ENCODE assay signal across 31 cellular contexts in genomic region chr3:101144080-101144479, GRCh38.
DNase-seq lines count a peak whose midpoint lies in the region; ATAC-seq, FAIRE-seq and TF ChIP-seq lines count a peak whose summit lies in the region.
"Had no signal": no experiment of that assay in that cellular context is flagged by ENCODE, and none has a peak within 500 bp of the region (broad histone marks: within the 10 kb centered on the region; RNA-seq: fewer than 3 reads in every experiment).

No MANE protein-coding gene starts in this region.

- H3K9ac ChIP-seq in H1 (replicated peaks in 1 of 4; ENCODE audit: extremely low read depth in 1 of 4, low read depth in 3 of 4, low read length in 3 of 4) (no peak overlapping the region), trophoblast cell (ENCODE audit: low read length) (no peak overlapping the region)
- H3K9ac ChIP-seq: BLaER1 treated with 17β-estradiol and CSF1 and Interleukin-3, amounts not matched to agents 10 nM and 100 nM had no signal

- peaks cover 1% of the 10 kb centered on the region; the same call in 1 of the 2 replicates for H3K23me2 ChIP-seq in H1 (ENCODE audit: low read depth, low read length)

- H3K9me3 Mint-ChIP-seq in GM23338: no peaks in the 10 kb centered on the region
- H3K9me3 Mint-ChIP-seq in effector memory CD8-positive, alpha-beta T cell: no peaks in the 10 kb centered on the region
- H3K9me3 Mint-ChIP-seq: CD4-positive, alpha-beta T cell had no signal

- H3K9me3 ChIP-seq in H1 (ENCODE audit: insufficient read depth in 2 of 2, low read depth in 1 of 2, low read length in 1 of 2) (no peaks in the 10 kb centered on the region), iPS DF 6.9 (ENCODE audit: control insufficient read depth, insufficient read depth, low read length) (no peaks in the 10 kb centered on the region), trophoblast cell (ENCODE audit: insufficient read depth, low read depth, low read length) (no peaks in the 10 kb centered on the region), osteoblast (ENCODE audit: low read depth, low read length) (no peaks in the 10 kb centered on the region)
- H3K9me3 ChIP-seq: BLaER1 treated with 17β-estradiol and CSF1 and Interleukin-3, amounts not matched to agents 10 nM and 100 nM; SJSA1 had no signal

- H3K36me3 ChIP-seq in GM23338 (ENCODE audit: insufficient read depth): no peaks in the 10 kb centered on the region
- H3K36me3 ChIP-seq in H1 (ENCODE audit: control insufficient read depth in 2 of 4, insufficient read depth in 4 of 4, low read length in 3 of 4): no peaks in the 10 kb centered on the region
- H3K36me3 ChIP-seq in iPS DF 6.9 (ENCODE audit: control insufficient read depth, insufficient read depth, low read length): no peaks in the 10 kb centered on the region
- no peaks in the 10 kb centered on the region for H3K36me3 ChIP-seq in trophoblast cell (ENCODE audit: control insufficient read depth in 1 of 2, insufficient read depth in 2 of 2, low read length in 2 of 2)
- no peaks in the 10 kb centered on the region for H3K36me3 ChIP-seq in osteoblast (ENCODE audit: insufficient read depth, low read length)
- H3K36me3 ChIP-seq: BLaER1 treated with 17β-estradiol and CSF1 and Interleukin-3, amounts not matched to agents 10 nM and 100 nM; SJSA1 had no signal

- POLR2A ChIA-PET in H1 (lab: Charles Lee; ENCODE audit: partially characterized antibody): no interaction called here

- no peak overlapping the region for H2BK12ac ChIP-seq in H1 (ENCODE audit: low read depth, low read length)
- no peak overlapping the region for H2BK12ac ChIP-seq in trophoblast cell (ENCODE audit: low read length)

- H2AK5ac ChIP-seq in H1 (ENCODE audit: low read depth, low read length) (no peak overlapping the region), trophoblast cell (ENCODE audit: low read length) (no peak overlapping the region)

- H3K27me3 ChIP-seq in GM23338 (ENCODE audit: insufficient read depth) (no peaks in the 10 kb centered on the region), H1 (replicated peaks in 1 of 4; ENCODE audit: control insufficient read depth in 3 of 4, extremely low read depth in 1 of 4, insufficient read depth in 3 of 4, low read length in 3 of 4) (no peaks in the 10 kb centered on the region), iPS DF 6.9 (ENCODE audit: control insufficient read depth, insufficient read depth, low read length) (no peaks in the 10 kb centered on the region), trophoblast cell (ENCODE audit: insufficient read depth, low read length) (no peaks in the 10 kb centered on the region), osteoblast (ENCODE audit: insufficient read depth, low read length) (no peaks in the 10 kb centered on the region)
- H3K27me3 ChIP-seq: BLaER1 treated with 17β-estradiol and CSF1 and Interleukin-3, amounts not matched to agents 10 nM and 100 nM; SJSA1 had no signal

- TF ChIP-seq POLR2A in H1 (IDR thresholded peaks at IDR 0.05; ENCODE audit: control extremely low read depth in 1 of 2, low read depth in 2 of 2, low read length in 2 of 2): no peak

- no peak overlapping the region for H3K56ac ChIP-seq in H1 (replicated peaks; ENCODE audit: insufficient read length, low read depth, low read length)

- no peak overlapping the region for H2BK20ac ChIP-seq in H1 (ENCODE audit: low read length)

- H3K23ac ChIP-seq in H1 (ENCODE audit: insufficient read length): no peak overlapping the region
- H3K23ac ChIP-seq in trophoblast cell (ENCODE audit: low read length): no peak overlapping the region

- H3K4me3 Mint-ChIP-seq in GM23338: no peak overlapping the region
- no peak overlapping the region for H3K4me3 Mint-ChIP-seq in effector memory CD8-positive, alpha-beta T cell
- H3K4me3 Mint-ChIP-seq: CD4-positive, alpha-beta T cell had no signal

- H3K79me1 ChIP-seq in H1 (ENCODE audit: low read depth, low read length) (no peaks in the 10 kb centered on the region), trophoblast cell (ENCODE audit: low read length) (no peaks in the 10 kb centered on the region)

- TF ChIP-seq CTCF in GM23338 (conservative IDR thresholded peaks at IDR 0.05; ENCODE audit: low read depth in 2 of 2) (no peak), H1 (IDR thresholded peaks at IDR 0.05; ENCODE audit: control extremely low read depth in 1 of 3, insufficient read depth in 1 of 3, low read depth in 1 of 3, low read length in 3 of 3) (no peak), osteoblast (IDR thresholded peaks at IDR 0.05; ENCODE audit: extremely low read depth, low read depth, low read length) (no peak)

- H4K8ac ChIP-seq in H1 (ENCODE audit: extremely low read depth, insufficient read depth, low read length): no peak overlapping the region
- H4K8ac ChIP-seq in trophoblast cell (ENCODE audit: low read depth, low read length): no peak overlapping the region

- peaks cover 11% of the 10 kb centered on the region; the same call in 1 of the 2 replicates for H3K9me2 ChIP-seq in GM23338 (ENCODE audit: insufficient read depth)

- H3K27ac Mint-ChIP-seq in GM23338: 0 out of 2 replicates have a peak overlapping the region, but pooled peaks have one; percentile 23
- H3K27ac Mint-ChIP-seq in effector memory CD8-positive, alpha-beta T cell: no peak overlapping the region
- H3K27ac Mint-ChIP-seq: CD4-positive, alpha-beta T cell had no signal

- no peak overlapping the region for H2BK15ac ChIP-seq in H1 (ENCODE audit: low read length)

- H3K79me2 ChIP-seq in GM23338 (replicated peaks; ENCODE audit: insufficient read depth) (no peaks in the 10 kb centered on the region), H1 (ENCODE audit: control insufficient read depth in 1 of 2, insufficient read depth in 2 of 2, low read length in 2 of 2) (no peaks in the 10 kb centered on the region), trophoblast cell (ENCODE audit: control insufficient read depth, insufficient read depth, low read length, poor library complexity) (no peaks in the 10 kb centered on the region), osteoblast (ENCODE audit: insufficient read depth, low read length) (no peaks in the 10 kb centered on the region)

- no peaks in the 10 kb centered on the region for H3K36me3 Mint-ChIP-seq in GM23338 (ENCODE audit: low read depth)
- no peaks in the 10 kb centered on the region for H3K36me3 Mint-ChIP-seq in effector memory CD8-positive, alpha-beta T cell (ENCODE audit: insufficient read depth)

- H3K27me3 Mint-ChIP-seq in GM23338 (ENCODE audit: insufficient read depth, low read depth, poor library complexity): peaks cover 2% of the 10 kb centered on the region
- peaks cover 3 to 11% of the 10 kb centered on the region in 2 donors for H3K27me3 Mint-ChIP-seq in effector memory CD8-positive, alpha-beta T cell

- H3K4ac ChIP-seq in H1 (replicated peaks; ENCODE audit: insufficient read length, low read depth, low read length): no peak overlapping the region
- H3K4ac ChIP-seq in trophoblast cell (ENCODE audit: low read depth, low read length): no peak overlapping the region

- no peak overlapping the region for H4K5ac ChIP-seq in H1 (ENCODE audit: insufficient read length, low read depth, low read length)

- peaks cover 8% of the 10 kb centered on the region for H3K4me1 Mint-ChIP-seq in GM23338
- no peaks in the 10 kb centered on the region for H3K4me1 Mint-ChIP-seq in effector memory CD8-positive, alpha-beta T cell (ENCODE audit: low read depth in 2 of 2)

- peak; percentile 53 for DNase-seq in GM23338 (ENCODE audit: low spot score)
- DNase-seq in H1 (ENCODE audit: low read depth in 1 of 2, low spot score in 2 of 2): no peak
- peak; percentile 5 for DNase-seq in iPS DF 6.9 (ENCODE audit: low read depth, low spot score)
- peak; percentile 51 to 69 for DNase-seq in trophoblast cell
- DNase-seq in osteoblast (ENCODE audit: insufficient read length, low spot score, missing footprints): no peak
- DNase-seq in activated CD8-positive, alpha-beta memory T cell treated with anti-CD3 and anti-CD28 coated beads for 24 hours: no peak
- DNase-seq in effector memory CD8-positive, alpha-beta T cell: no peak
- DNase-seq: AML-193; CD4-positive, alpha-beta T cell; DMS 273 treated with DMSO at 0.1 percent for 48 hours; DMS79; EL; GDM1; Kasumi-1; MV-4-11; NCI-H1105; NCI-H1436 treated with DMSO at 0.1 percent for 48 hours; NCI-H187 treated with DMSO at 0.1 percent for 48 hours; NCI-H2107; NCI-H446; NCI-H524 treated with DMSO at 0.1 percent for 48 hours; NCI-H774; PC-3; Right ventricle myocardium superior had no signal

- H2BK5ac ChIP-seq in H1 (ENCODE audit: low read depth, low read length) (no peak overlapping the region), trophoblast cell (ENCODE audit: low read depth, low read length, poor library complexity) (no peak overlapping the region)

- peak; percentile 48 for FAIRE-seq in H1 (lab: Jason Lieb, UNC)
- FAIRE-seq: A204.1, GM12878, HepG2 had no signal

- no peak; a peak in 1 of 4 replicates for TF ChIP-seq RAD21 in H1 (IDR thresholded peaks at IDR 0.05 in 1 of 2, conservative IDR thresholded peaks at IDR 0.05 in 1 of 2; ENCODE audit: low read depth in 2 of 2, low read length in 2 of 2)

- H3K4me2 ChIP-seq in GM23338 (0 out of 2 replicates have a peak overlapping the region, but pooled peaks have one; percentile 12), H1 (ENCODE audit: insufficient read depth in 1 of 2, low read depth in 2 of 2, low read length in 2 of 2) (no peak overlapping the region), trophoblast cell (ENCODE audit: low read length) (no peak overlapping the region), osteoblast (ENCODE audit: insufficient read depth, low read length) (no peak overlapping the region)
- H3K4me2 ChIP-seq: BLaER1 treated with 17β-estradiol and CSF1 and Interleukin-3, amounts not matched to agents 10 nM and 100 nM had no signal

- H4K20me1 ChIP-seq in GM23338 (replicated peaks; ENCODE audit: insufficient read depth): no peaks in the 10 kb centered on the region
- no peaks in the 10 kb centered on the region for H4K20me1 ChIP-seq in H1 (replicated peaks in 1 of 2; ENCODE audit: control insufficient read depth in 1 of 2, insufficient read depth in 2 of 2, low read length in 2 of 2)
- no peaks in the 10 kb centered on the region for H4K20me1 ChIP-seq in osteoblast (ENCODE audit: insufficient read depth, low read length)
- H4K20me1 ChIP-seq: BLaER1 treated with 17β-estradiol and CSF1 and Interleukin-3, amounts not matched to agents 10 nM and 100 nM had no signal

- WGBS in H1 (ENCODE audit: extremely low coverage in 1 of 2, insufficient coverage in 1 of 2, insufficient read length in 1 of 2, insufficient replicate concordance in 2 of 2, low coverage in 1 of 2, low lambda C conversion rate in 2 of 2, missing lambda C conversion rate in 1 of 2), 2 experiments: 80% methylated on average over 4 of the region's 4 CpGs; no CpG with 5 or more reads in 1 of the 2 experiments
- WGBS in iPS DF 6.9 (ENCODE audit: insufficient coverage, insufficient read length): no CpG with 5 or more reads among the region's 4 CpGs
- no CpG with 5 or more reads among the region's 4 CpGs for WGBS in trophoblast cell (ENCODE audit: extremely low coverage, insufficient coverage, insufficient read length)

- peak overlapping the region; percentile 61 for H2AFZ ChIP-seq in GM23338
- 0 out of 2 replicates have a peak overlapping the region, but pooled peaks have one; percentile 77 for H2AFZ ChIP-seq in H1 (ENCODE audit: low read length)
- no peak overlapping the region for H2AFZ ChIP-seq in trophoblast cell (ENCODE audit: insufficient read depth, low read length, poor library complexity)
- H2AFZ ChIP-seq in osteoblast (ENCODE audit: low read length): no peak overlapping the region

- CTCF ChIA-PET in H1 (lab: Charles Lee; ENCODE audit: partially characterized antibody): no interaction called here

- peak; percentile 75 for ATAC-seq in GM23338
- ATAC-seq in effector memory CD8-positive, alpha-beta T cell (replicated peaks): no peak
- ATAC-seq in HG02759 (IDR thresholded peaks at IDR 0.05; ENCODE audit: unreplicated experiment): no peak
- ATAC-seq: GM12878, HCT116, HepG2, PC-3 had no signal

- no peak overlapping the region for H4K12ac ChIP-seq in trophoblast cell (ENCODE audit: low read depth, low read length)

- H3K4me3 ChIP-seq in GM23338 (no peak overlapping the region), H1 (ENCODE audit: extremely low read depth in 1 of 4, insufficient read depth in 2 of 4, low read depth in 3 of 4, low read length in 4 of 4) (no peak overlapping the region), iPS DF 6.9 (ENCODE audit: low read length) (no peak overlapping the region), trophoblast cell (ENCODE audit: low read depth, low read length) (no peak overlapping the region), osteoblast (ENCODE audit: insufficient read depth, low read length) (no peak overlapping the region)
- H3K4me3 ChIP-seq: BLaER1 treated with 17β-estradiol and CSF1 and Interleukin-3, amounts not matched to agents 10 nM and 100 nM; GM12878; SJSA1 had no signal

- H4K91ac ChIP-seq in H1 (replicated peaks; ENCODE audit: insufficient read length, low read length) (no peak overlapping the region), trophoblast cell (ENCODE audit: low read depth, low read length) (no peak overlapping the region)

- H2BK120ac ChIP-seq in H1 (replicated peaks; ENCODE audit: low read depth, low read length): no peak overlapping the region
- no peak overlapping the region for H2BK120ac ChIP-seq in trophoblast cell (ENCODE audit: insufficient read depth, low read length, poor library complexity)

- no peaks in the 10 kb centered on the region for H3K4me1 ChIP-seq in GM23338 (ENCODE audit: insufficient read depth)
- H3K4me1 ChIP-seq in H1 (replicated peaks in 1 of 4; ENCODE audit: control insufficient read depth in 3 of 4, insufficient read depth in 4 of 4, low read length in 3 of 4): peaks cover 0 to under 1% (median 0%) of the 10 kb centered on the region in 4 experiments; a peak in 1 of 7 replicates
- H3K4me1 ChIP-seq in iPS DF 6.9 (ENCODE audit: control insufficient read depth, insufficient read depth, low read length): peaks cover 3% of the 10 kb centered on the region; the same call in 1 of the 2 replicates
- peaks cover 0 to 3% of the 10 kb centered on the region in 2 experiments for H3K4me1 ChIP-seq in trophoblast cell (ENCODE audit: control insufficient read depth in 1 of 2, insufficient read depth in 2 of 2, low read length in 2 of 2)
- H3K4me1 ChIP-seq in osteoblast (ENCODE audit: insufficient read depth, low read length): no peaks in the 10 kb centered on the region
- H3K4me1 ChIP-seq: SJSA1 had no signal

- H3F3A ChIP-seq in GM23338 (replicated peaks; ENCODE audit: low read depth): no peaks in the 10 kb centered on the region

- no peak overlapping the region for H3K27ac ChIP-seq in GM23338 (ENCODE audit: low read depth)
- H3K27ac ChIP-seq in H1 (ENCODE audit: low read depth, low read length): no peak overlapping the region
- H3K27ac ChIP-seq in iPS DF 6.9 (ENCODE audit: low read length): no peak overlapping the region
- H3K27ac ChIP-seq in trophoblast cell (ENCODE audit: low read depth, low read length): no peak overlapping the region
- no peak overlapping the region for H3K27ac ChIP-seq in osteoblast (ENCODE audit: low read depth, low read length)
- H3K27ac ChIP-seq: BLaER1 treated with 17β-estradiol and CSF1 and Interleukin-3, amounts not matched to agents 10 nM and 100 nM; SJSA1 had no signal

- no peak for TF ChIP-seq EP300 in H1 (IDR thresholded peaks at IDR 0.05; ENCODE audit: borderline replicate concordance in 1 of 2, low read depth in 2 of 2, low read length in 2 of 2)

- H3K14ac ChIP-seq in H1 (ENCODE audit: insufficient read length): no peak overlapping the region
- no peak overlapping the region for H3K14ac ChIP-seq in trophoblast cell (ENCODE audit: low read length)

- no peak overlapping the region for H3K18ac ChIP-seq in H1 (ENCODE audit: extremely low read depth, low read length)
- H3K18ac ChIP-seq in trophoblast cell (ENCODE audit: low read length): no peak overlapping the region

Comparison
In these comparisons a context has a peak if more than half of its experiments do, and no peak if none do; other contexts are left out.
1. DNase-seq: peak in GM23338 (single experiment), iPS DF 6.9 (single experiment) and trophoblast cell (2 of 2); none in H1 (0 of 2), osteoblast (single experiment), activated CD8-positive, alpha-beta memory T cell treated with anti-CD3 and anti-CD28 coated beads for 24 hours (single experiment) and effector memory CD8-positive, alpha-beta T cell (0 of 3).
2. H2AFZ ChIP-seq: peak in GM23338 (single experiment) and H1 (single experiment); none in trophoblast cell (single experiment) and osteoblast (single experiment).